In genomic region chr21:36072453-36073167, GRCh38 we compare ENCODE assay signal across 19 cellular contexts. TPM values are rescaled to one million over a fixed set of nuclear protein-coding genes. Genes with fewer than 3 reads are reported as not detected.
A peak's percentile ranks its signal among the peaks of the same experiment; 100 is the strongest.
DNase-seq lines count a peak whose midpoint lies in the region; ATAC-seq and TF ChIP-seq lines count a peak whose summit lies in the region.
"Had no signal": no experiment of that assay in that cellular context is flagged by ENCODE, and none has a peak within 500 bp of the region (broad histone marks: within the 10 kb centered on the region; RNA-seq: fewer than 3 reads in every experiment).

No MANE protein-coding gene starts in this region.

- H4K5ac ChIP-seq in IMR-90 (ENCODE audit: low read depth, low read length): no peak overlapping the region

- no peak for TF ChIP-seq POLR2A in IMR-90 (IDR thresholded peaks at IDR 0.05; ENCODE audit: low read depth, low read length)

- no peak for TF ChIP-seq CTCF in IMR-90 (conservative IDR thresholded peaks at IDR 0.05; ENCODE audit: low read depth, low read length)

- peaks cover 8 to 44% (median 26%) of the 10 kb centered on the region in 10 experiments; a peak in 17 of 20 replicates for H3K4me1 ChIP-seq in BLaER1 treated with 17β-estradiol and CSF1 and Interleukin-3, amounts not matched to agents 10 nM and 100 nM
- peaks cover 10% of the 10 kb centered on the region for H3K4me1 ChIP-seq in IMR-90 (ENCODE audit: control insufficient read depth, insufficient read depth, low read length)
- peaks cover 5 to 21% of the 10 kb centered on the region in 2 donors for H3K4me1 ChIP-seq in naive thymus-derived CD4-positive, alpha-beta T cell (ENCODE audit: control insufficient read depth in 2 of 2, insufficient read depth in 2 of 2, low read length in 2 of 2)
- H3K4me1 ChIP-seq: BE2C, colonic mucosa had no signal

- ATAC-seq in IMR-90 (ENCODE audit: low read depth) (no peak), HG03457 (IDR thresholded peaks at IDR 0.05; ENCODE audit: unreplicated experiment) (no peak), GM21528 (IDR thresholded peaks at IDR 0.05; ENCODE audit: low FRiP score, unreplicated experiment) (no peak)
- no peak for ATAC-seq in naive thymus-derived CD4-positive, alpha-beta T cell
- ATAC-seq: pancreas had no signal

- peaks cover 50% of the 10 kb centered on the region for H3K4me1 Mint-ChIP-seq in dendritic cell treated with granulocyte-macrophage colony-stimulating factor and Interleukin-4, amounts not matched to agents 40 ng/mL and 50 ng/mL, for 4 days (ENCODE audit: low read depth)
- H3K4me1 Mint-ChIP-seq in naive thymus-derived CD4-positive, alpha-beta T cell: peaks cover 16 to 64% (median 50%) of the 10 kb centered on the region in 7 donors

- H3K79me1 ChIP-seq in IMR-90 (ENCODE audit: low read depth in 1 of 2, low read length in 2 of 2): peaks cover 25 to 43% of the 10 kb centered on the region in 2 experiments; a peak in 3 of 4 replicates

- no peak overlapping the region for H3K4me3 ChIP-seq in BLaER1 treated with 17β-estradiol and CSF1 and Interleukin-3, amounts not matched to agents 10 nM and 100 nM
- H3K4me3 ChIP-seq in IMR-90 (ENCODE audit: insufficient read depth, low read depth, low read length): no peak overlapping the region
- H3K4me3 ChIP-seq in naive thymus-derived CD4-positive, alpha-beta T cell (ENCODE audit: low read length): no peak overlapping the region
- H3K4me3 ChIP-seq: colonic mucosa, pancreas, sigmoid colon had no signal

- H2AFZ ChIP-seq in IMR-90 (replicated peaks; ENCODE audit: low read length, poor library complexity): no peak overlapping the region

- H2BK20ac ChIP-seq in IMR-90 (ENCODE audit: low read depth, low read length): no peak overlapping the region

- no peak overlapping the region for H4K91ac ChIP-seq in IMR-90 (ENCODE audit: insufficient read depth, low read depth, low read length)

- no peak overlapping the region for H2BK5ac ChIP-seq in IMR-90 (ENCODE audit: low read depth, low read length, poor library complexity, severe bottlenecking)

- no peak overlapping the region for H2AK5ac ChIP-seq in IMR-90 (ENCODE audit: low read depth, low read length)

- TSS peak; percentile 59 for BruUV-seq in IMR-90 (replicated peaks; lab: Mats Ljungman, UMichigan)

- H3K27ac Mint-ChIP-seq in dendritic cell treated with granulocyte-macrophage colony-stimulating factor and Interleukin-4, amounts not matched to agents 40 ng/mL and 50 ng/mL, for 4 days: peak overlapping the region; percentile 11
- peak overlapping the region in 1 of 9 donors; percentile 65 for H3K27ac Mint-ChIP-seq in naive thymus-derived CD4-positive, alpha-beta T cell

- H3K27me3 Mint-ChIP-seq in dendritic cell treated with granulocyte-macrophage colony-stimulating factor and Interleukin-4, amounts not matched to agents 40 ng/mL and 50 ng/mL, for 4 days: no peaks in the 10 kb centered on the region
- H3K27me3 Mint-ChIP-seq in naive thymus-derived CD4-positive, alpha-beta T cell: no peaks in the 10 kb centered on the region

- H3K27me3 ChIP-seq in BLaER1 treated with 17β-estradiol and CSF1 and Interleukin-3, amounts not matched to agents 10 nM and 100 nM: no peaks in the 10 kb centered on the region
- H3K27me3 ChIP-seq in IMR-90 (ENCODE audit: control insufficient read depth, insufficient read depth, low read length): no peaks in the 10 kb centered on the region
- H3K27me3 ChIP-seq in naive thymus-derived CD4-positive, alpha-beta T cell (ENCODE audit: control insufficient read depth in 2 of 2, insufficient read depth in 2 of 2, low read length in 2 of 2): no peaks in the 10 kb centered on the region
- H3K27me3 ChIP-seq: ascending aorta, BE2C, colonic mucosa, pancreas, sigmoid colon had no signal

- H3K9me1 ChIP-seq in IMR-90 (ENCODE audit: insufficient read depth, low read length): peaks cover 11% of the 10 kb centered on the region

- H3K18ac ChIP-seq in IMR-90 (ENCODE audit: low read depth, low read length): no peak overlapping the region

- no peak overlapping the region for H3K4ac ChIP-seq in IMR-90 (ENCODE audit: low read depth, low read length)

- peaks cover 19 to 27% (median 21%) of the 10 kb centered on the region in 11 experiments for H3K9me3 ChIP-seq in BLaER1 treated with 17β-estradiol and CSF1 and Interleukin-3, amounts not matched to agents 10 nM and 100 nM (replicated peaks in 1 of 11)
- H3K9me3 ChIP-seq in IMR-90 (ENCODE audit: control insufficient read depth, insufficient read depth, low read length): peaks cover 7% of the 10 kb centered on the region
- H3K9me3 ChIP-seq in naive thymus-derived CD4-positive, alpha-beta T cell (ENCODE audit: control insufficient read depth in 2 of 3, low read length in 3 of 3): peaks cover 0 to 5% (median 0%) of the 10 kb centered on the region in 3 experiments
- H3K9me3 ChIP-seq: ascending aorta, BE2C, colonic mucosa, pancreas, sigmoid colon had no signal

- peaks cover 54% of the 10 kb centered on the region for H3K36me3 Mint-ChIP-seq in dendritic cell treated with granulocyte-macrophage colony-stimulating factor and Interleukin-4, amounts not matched to agents 40 ng/mL and 50 ng/mL, for 4 days (ENCODE audit: low read depth)
- H3K36me3 Mint-ChIP-seq in naive thymus-derived CD4-positive, alpha-beta T cell: peaks cover 7 to 39% (median 21%) of the 10 kb centered on the region in 5 donors

- no peak overlapping the region for H3K9ac ChIP-seq in BLaER1 treated with 17β-estradiol and CSF1 and Interleukin-3, amounts not matched to agents 10 nM and 100 nM
- no peak overlapping the region for H3K9ac ChIP-seq in IMR-90 (ENCODE audit: low read depth, low read length)

- intact Hi-C loops in IMR-90 (cut with micrococcal nuclease): no loop called here
- intact Hi-C loops in dendritic cell treated with granulocyte-macrophage colony-stimulating factor and Interleukin-4, amounts not matched to agents 40 ng/mL and 50 ng/mL, for 4 days (cut with micrococcal nuclease): no loop called here
- intact Hi-C loops in naive thymus-derived CD4-positive, alpha-beta T cell (cut with micrococcal nuclease): no loop called here

- H3K27ac ChIP-seq in BLaER1 treated with 17β-estradiol and CSF1 and Interleukin-3, amounts not matched to agents 10 nM and 100 nM: no peak overlapping the region
- H3K27ac ChIP-seq in IMR-90 (ENCODE audit: insufficient read depth, low read length): no peak overlapping the region
- no peak overlapping the region for H3K27ac ChIP-seq in naive thymus-derived CD4-positive, alpha-beta T cell (ENCODE audit: low read depth, low read length)
- H3K27ac ChIP-seq: ascending aorta, colonic mucosa, HL-60, pancreas, sigmoid colon, WERI-Rb-1 had no signal

- peaks cover 19 to 33% (median 24%) of the 10 kb centered on the region in 11 experiments for H3K36me3 ChIP-seq in BLaER1 treated with 17β-estradiol and CSF1 and Interleukin-3, amounts not matched to agents 10 nM and 100 nM
- H3K36me3 ChIP-seq in IMR-90 (ENCODE audit: control insufficient read depth, insufficient read depth, low read length): peaks cover 17% of the 10 kb centered on the region
- peaks cover 0 to 14% (median 0%) of the 10 kb centered on the region in 3 experiments for H3K36me3 ChIP-seq in naive thymus-derived CD4-positive, alpha-beta T cell (ENCODE audit: control insufficient read depth in 2 of 3, insufficient read depth in 3 of 3, low read length in 3 of 3)
- H3K36me3 ChIP-seq: colonic mucosa, pancreas, WERI-Rb-1 had no signal

- H3K9me3 Mint-ChIP-seq in dendritic cell treated with granulocyte-macrophage colony-stimulating factor and Interleukin-4, amounts not matched to agents 40 ng/mL and 50 ng/mL, for 4 days: peaks cover 11% of the 10 kb centered on the region
- H3K9me3 Mint-ChIP-seq in naive thymus-derived CD4-positive, alpha-beta T cell: peaks cover 3 to 10% (median 6%) of the 10 kb centered on the region in 11 donors

- no peak overlapping the region for H3K56ac ChIP-seq in IMR-90 (ENCODE audit: extremely low read depth, insufficient read depth, low read length)

- H3K4me3 Mint-ChIP-seq in dendritic cell treated with granulocyte-macrophage colony-stimulating factor and Interleukin-4, amounts not matched to agents 40 ng/mL and 50 ng/mL, for 4 days: no peak overlapping the region
- peak overlapping the region in 7 of 10 donors; percentile 28 to 90 (median 70) for H3K4me3 Mint-ChIP-seq in naive thymus-derived CD4-positive, alpha-beta T cell

- no peak overlapping the region for H4K8ac ChIP-seq in IMR-90 (ENCODE audit: low read depth in 2 of 2, low read length in 2 of 2)

- WGBS in IMR-90 (ENCODE audit: extremely low coverage in 2 of 2, insufficient read length in 1 of 2), 2 experiments: 95% methylated on average over 12 of the region's 12 CpGs; no CpG with 5 or more reads in 1 of the 2 experiments

- CTCF ChIA-PET in IMR-90 (lab: Yijun Ruan, JAX): no interaction called here
- CTCF ChIA-PET in naive thymus-derived CD4-positive, alpha-beta T cell (lab: Charles Lee): interaction anchor here (1.1 kb wide), 1 partner anchor 40 kb away, joined by 3 read pairs; no protein-coding TSS in a partner anchor

- no peak for TF ChIP-seq RAD21 in IMR-90 (IDR thresholded peaks at IDR 0.05; ENCODE audit: low read length)

- POLR2A ChIA-PET in IMR-90 (lab: Charles Lee; ENCODE audit: unreplicated experiment): no interaction called here
- POLR2A ChIA-PET in naive thymus-derived CD4-positive, alpha-beta T cell (lab: Charles Lee): interaction anchor here (0.6 to 5.3 kb wide), 2 partner anchors 13 to 1383 kb away, joined by 3 to 43 read pairs; partner anchors contain the start of gene SETD4

- dilution Hi-C loops in IMR-90 (cut with HindIII; ENCODE audit: low sequenced_read_pairs, unreplicated experiment): no loop called here

- H2AK9ac ChIP-seq in IMR-90 (replicated peaks; ENCODE audit: low read depth, low read length, poor library complexity): no peak overlapping the region

- H3K23ac ChIP-seq in IMR-90 (ENCODE audit: low read depth, low read length): 0 out of 2 replicates have a peak overlapping the region, but pooled peaks have one; percentile 20

- no peak overlapping the region for H2BK15ac ChIP-seq in IMR-90 (ENCODE audit: low read depth, low read length)

- H3K14ac ChIP-seq in IMR-90 (replicated peaks; ENCODE audit: low read depth, low read length): no peak overlapping the region

- no peak overlapping the region for H2BK120ac ChIP-seq in IMR-90 (ENCODE audit: low read depth, low read length)

- no peak for DNase-seq in IMR-90
- no peak for DNase-seq in naive thymus-derived CD4-positive, alpha-beta T cell
- no peak for DNase-seq in DMS53 (lab: John Stamatoyannopoulos, UW)
- no peak for DNase-seq in NCI-H2227 treated with DMSO at 0.1 percent for 48 hours (lab: John Stamatoyannopoulos, UW)
- DNase-seq: BE2C; colonic mucosa; H7; NCI-H187; NCI-H446; NK-92 treated with Interleukin-12 subunit alpha and Interleukin-12 subunit beta, amount 100 ng/mL, for 24 hours; sigmoid colon; WERI-Rb-1 had no signal

- no peaks in the 10 kb centered on the region for H4K20me1 ChIP-seq in BLaER1 treated with 17β-estradiol and CSF1 and Interleukin-3, amounts not matched to agents 10 nM and 100 nM
- H4K20me1 ChIP-seq in IMR-90 (ENCODE audit: insufficient read depth, low read length): peaks cover 10% of the 10 kb centered on the region; the same call in 1 of the 2 replicates

- H3K4me2 ChIP-seq in BLaER1 treated with 17β-estradiol and CSF1 and Interleukin-3, amounts not matched to agents 10 nM and 100 nM: peak overlapping the region in 6 of 11 experiments; percentile 8 to 98 (median 24); a peak in 3 of 22 replicates
- no peak overlapping the region; the same call in 1 of the 2 replicates for H3K4me2 ChIP-seq in IMR-90 (ENCODE audit: low read depth, low read length)

- in situ Hi-C loops in IMR-90 (cut with MboI; ENCODE audit: low sequenced_read_pairs): no loop called here

RNA-seq across cellular contexts. Expression of gene CBR1, which starts 2.8 kb away (rescaled TPM):
- 110 and 222 TPM in 2 replicates for total RNA-seq in IMR-90 (2012; rRNA removed)
- polyA plus RNA-seq in IMR-90 (2012; rRNA removed): 122 and 166 TPM in 2 replicates
- 441 and 499 TPM in 2 replicates for polyA plus RNA-seq in IMR-90 (2012; cell fraction: cytosol; rRNA removed)
- polyA plus RNA-seq in IMR-90 (2012; cell fraction: nucleus; rRNA removed; ENCODE audit: low replicate concordance): 56.3 and 235 TPM in 2 replicates
- 10 to 100 TPM in 3 of 5 experiments, 1 to 10 TPM in 2; 6.0 to 51.1 (median 22.1) TPM for total RNA-seq in naive thymus-derived CD4-positive, alpha-beta T cell
- 10 to 100 TPM; 54.9 to 59.7 TPM for polyA plus RNA-seq in naive thymus-derived CD4-positive, alpha-beta T cell

RNA-seq across cellular contexts. Expression of gene SETD4, which starts 12.3 kb away (rescaled TPM):
- 7.5 and 9.5 TPM in 2 replicates for total RNA-seq in IMR-90 (2012; rRNA removed)
- polyA plus RNA-seq in IMR-90 (2012; rRNA removed): 7.7 and 11.4 TPM in 2 replicates
- 2.6 and 3.6 TPM in 2 replicates for polyA plus RNA-seq in IMR-90 (2012; cell fraction: cytosol; rRNA removed)
- polyA plus RNA-seq in IMR-90 (2012; cell fraction: nucleus; rRNA removed; ENCODE audit: low replicate concordance): 18.4 and 35.9 TPM in 2 replicates
- total RNA-seq in naive thymus-derived CD4-positive, alpha-beta T cell: 10 to 100 TPM; 17.1 to 31.5 (median 20.9) TPM
- polyA plus RNA-seq in naive thymus-derived CD4-positive, alpha-beta T cell: 10 to 100 TPM in 1 of 2 donors, 1 to 10 TPM in 1; 6.7 to 14.0 TPM
